In the genomic region with DNA sequence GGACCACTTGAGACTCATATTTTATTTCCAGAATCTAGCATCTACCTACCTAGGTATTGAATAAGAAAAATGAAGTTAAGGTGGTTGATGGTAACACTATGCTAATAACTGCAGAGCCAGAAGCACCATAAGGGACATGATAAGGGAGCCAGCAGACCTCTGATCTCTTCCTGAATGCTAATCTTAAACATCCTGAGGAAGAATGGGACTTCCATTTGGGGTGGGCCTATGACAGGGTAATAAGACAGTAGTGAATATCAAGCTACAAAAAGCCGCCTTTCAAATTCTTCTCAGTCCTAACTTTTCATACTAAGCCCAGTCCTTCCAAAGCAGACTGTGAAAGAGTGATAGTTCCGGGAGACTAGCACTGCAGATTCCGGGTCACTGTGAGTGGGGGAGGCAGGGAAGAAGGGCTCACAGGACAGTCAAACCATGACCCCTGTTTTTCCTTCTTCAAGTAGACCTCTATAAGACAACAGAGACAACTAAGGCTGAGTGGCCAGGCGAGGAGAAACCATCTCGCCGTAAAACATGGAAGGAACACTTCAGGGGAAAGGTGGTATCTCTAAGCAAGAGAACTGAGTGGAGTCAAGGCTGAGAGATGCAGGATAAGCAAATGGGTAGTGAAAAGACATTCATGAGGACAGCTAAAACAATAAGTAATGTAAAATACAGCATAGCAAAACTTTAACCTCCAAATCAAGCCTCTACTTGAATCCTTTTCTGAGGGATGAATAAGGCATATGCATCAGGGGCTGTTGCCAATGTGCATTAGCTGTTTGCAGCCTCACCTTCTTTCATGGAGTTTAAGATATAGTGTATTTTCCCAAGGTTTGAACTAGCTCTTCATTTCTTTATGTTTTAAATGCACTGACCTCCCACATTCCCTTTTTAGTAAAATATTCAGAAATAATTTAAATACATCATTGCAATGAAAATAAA, we compare ENCODE assay signal across 18 cellular contexts. TPM values are rescaled to one million over a fixed set of nuclear protein-coding genes. Genes with fewer than 3 reads are reported as not detected.
A peak's percentile ranks its signal among the peaks of the same experiment; 100 is the strongest.
DNase-seq lines count a peak whose midpoint lies in the region; ATAC-seq, FAIRE-seq and TF ChIP-seq lines count a peak whose summit lies in the region.
"Had no signal": no experiment of that assay in that cellular context is flagged by ENCODE, and none has a peak within 500 bp of the region (broad histone marks: within the 10 kb centered on the region; RNA-seq: fewer than 3 reads in every experiment).

No MANE protein-coding gene starts in this region.

- POLR2A ChIA-PET in IMR-90 (lab: Charles Lee; ENCODE audit: unreplicated experiment) (no interaction called here), K562 (lab: Yijun Ruan, JAX) (interaction anchor here (0.5 to 1.3 kb wide), 7 partner anchors 11 to 1354 kb away, joined by 3 to 8 read pairs (median 3); no protein-coding TSS in a partner anchor)

- peak overlapping the region; percentile 29 for H2BK120ac ChIP-seq in IMR-90 (ENCODE audit: low read depth, low read length)

- H3K79me1 ChIP-seq in IMR-90 (ENCODE audit: low read depth in 1 of 2, low read length in 2 of 2) = no peaks in the 10 kb centered on the region

- H3K79me2 ChIP-seq in K562 (ENCODE audit: control insufficient read depth, insufficient read depth, low read length) = no peaks in the 10 kb centered on the region

- ATAC-seq in CD4-positive, CD25-positive, alpha-beta regulatory T cell (ENCODE audit: low read depth in 2 of 2) = no peak
- ATAC-seq in IMR-90 (ENCODE audit: low read depth) (no peak), K562 (peak; percentile 82), left lung (peak; percentile 83), HG03571 (IDR thresholded peaks at IDR 0.05; ENCODE audit: unreplicated experiment) (no peak)

- TF ChIP-seq RAD21 in IMR-90 (IDR thresholded peaks at IDR 0.05; ENCODE audit: low read length) (no peak), K562 (CRISPR knock-in tag; conservative IDR thresholded peaks at IDR 0.05 in 1 of 2, IDR thresholded peaks at IDR 0.05 in 1 of 2) (no peak)

- no peak overlapping the region for H3K27ac ChIP-seq in CD4-positive, CD25-positive, alpha-beta regulatory T cell (ENCODE audit: insufficient read depth, low read length, poor library complexity, severe bottlenecking)
- H3K27ac ChIP-seq in IMR-90 (ENCODE audit: insufficient read depth, low read length) = no peak overlapping the region
- H3K27ac ChIP-seq in K562 (ENCODE audit: extremely low read depth, low read depth, low read length) = peak overlapping the region; percentile 79
- H3K27ac ChIP-seq in left lung = no peak overlapping the region
- H3K27ac ChIP-seq: 22Rv1; BLaER1 treated with 17β-estradiol and CSF1 and Interleukin-3, amounts not matched to agents 10 nM and 100 nM had no signal

- intact Hi-C loops in IMR-90 (cut with micrococcal nuclease) = no loop called here
- intact Hi-C loops in K562 (cut with micrococcal nuclease) = no loop called here
- intact Hi-C loops in left lung (cut with DNase I) = no loop called here

- no peaks in the 10 kb centered on the region for H3K36me3 Mint-ChIP-seq in CD4-positive, CD25-positive, alpha-beta regulatory T cell
- H3K36me3 Mint-ChIP-seq in chondrocyte (ENCODE audit: low read depth) = no peaks in the 10 kb centered on the region

- H2AK9ac ChIP-seq in IMR-90 (replicated peaks; ENCODE audit: low read depth, low read length, poor library complexity) = no peak overlapping the region

- H2AFZ ChIP-seq in IMR-90 (replicated peaks; ENCODE audit: low read length, poor library complexity) = no peak overlapping the region
- peak overlapping the region; percentile 95 for H2AFZ ChIP-seq in K562 (ENCODE audit: low read depth, low read length)

- H3K9ac ChIP-seq in IMR-90 (ENCODE audit: low read depth, low read length) (no peak overlapping the region), K562 (ENCODE audit: insufficient read depth in 1 of 2, low read depth in 2 of 2, low read length in 2 of 2) (peak overlapping the region; percentile 52 to 62; a peak in 3 of 4 replicates)
- H3K9ac ChIP-seq: BLaER1 treated with 17β-estradiol and CSF1 and Interleukin-3, amounts not matched to agents 10 nM and 100 nM had no signal

- H3K14ac ChIP-seq in IMR-90 (replicated peaks; ENCODE audit: low read depth, low read length) = no peak overlapping the region

- 0 out of 3 replicates have a peak overlapping the region, but pooled peaks have one; percentile 34 for H2BK15ac ChIP-seq in IMR-90 (ENCODE audit: low read depth, low read length)

- H3K56ac ChIP-seq in IMR-90 (ENCODE audit: extremely low read depth, insufficient read depth, low read length) = no peak overlapping the region

- peaks cover 0 to 4% (median 0%) of the 10 kb centered on the region in 7 donors for H3K9me3 Mint-ChIP-seq in CD4-positive, CD25-positive, alpha-beta regulatory T cell
- H3K9me3 Mint-ChIP-seq in chondrocyte (ENCODE audit: low read depth) = no peaks in the 10 kb centered on the region
- H3K9me3 Mint-ChIP-seq: CD4-positive, alpha-beta T cell had no signal

- peak overlapping the region; percentile 74; the same call in 1 of the 2 replicates for H2BK20ac ChIP-seq in IMR-90 (ENCODE audit: low read depth, low read length)

- H3K27ac Mint-ChIP-seq in CD4-positive, CD25-positive, alpha-beta regulatory T cell = no peak overlapping the region
- no peak overlapping the region for H3K27ac Mint-ChIP-seq in chondrocyte (ENCODE audit: unreplicated experiment)
- H3K27ac Mint-ChIP-seq: CD4-positive, alpha-beta T cell had no signal

- FAIRE-seq in K562 (lab: Jason Lieb, UNC) = peak; percentile 35
- FAIRE-seq: G401.6, GM19239 had no signal

- dilution Hi-C loops in IMR-90 (cut with HindIII; ENCODE audit: low sequenced_read_pairs, unreplicated experiment) = no loop called here

- H4K8ac ChIP-seq in IMR-90 (ENCODE audit: low read depth in 2 of 2, low read length in 2 of 2) = peak overlapping the region in 1 of 2 experiments; percentile 5; a peak in 1 of 4 replicates

- H4K20me1 ChIP-seq in IMR-90 (ENCODE audit: insufficient read depth, low read length) (no peaks in the 10 kb centered on the region), K562 (replicated peaks; ENCODE audit: control insufficient read depth, insufficient read depth, low read length) (no peaks in the 10 kb centered on the region)
- H4K20me1 ChIP-seq: BLaER1 treated with 17β-estradiol and CSF1 and Interleukin-3, amounts not matched to agents 10 nM and 100 nM had no signal

- H2AK5ac ChIP-seq in IMR-90 (ENCODE audit: low read depth, low read length) = 0 out of 2 replicates have a peak overlapping the region, but pooled peaks have one; percentile 28

- DNase-seq in CD4-positive, CD25-positive, alpha-beta regulatory T cell = no peak
- no peak for DNase-seq in IMR-90
- peak; percentile 36 to 69 (median 52) for DNase-seq in K562 (ENCODE audit: extremely low read depth in 1 of 4, low spot score in 3 of 4)
- no peak for DNase-seq in left lung
- DNase-seq in chondrocyte (ENCODE audit: low spot score) = no peak
- DNase-seq in 8988T = no peak
- DNase-seq in central memory CD4-positive, alpha-beta T cell = no peak
- DNase-seq: ACHN; Calu3; CD4-positive, alpha-beta T cell; DMS 273 treated with DMSO at 0.1 percent for 48 hours; H9 had no signal

- peak overlapping the region; percentile 7 for H2BK5ac ChIP-seq in IMR-90 (ENCODE audit: low read depth, low read length, poor library complexity, severe bottlenecking)

- H3K27me3 ChIP-seq in CD4-positive, CD25-positive, alpha-beta regulatory T cell (ENCODE audit: control insufficient read depth, insufficient read depth, low read length) = peaks cover 5% of the 10 kb centered on the region
- H3K27me3 ChIP-seq in IMR-90 (ENCODE audit: control insufficient read depth, insufficient read depth, low read length) (no peaks in the 10 kb centered on the region), K562 (ENCODE audit: control insufficient read depth in 2 of 2, insufficient read depth in 2 of 2, low read length in 2 of 2) (no peaks in the 10 kb centered on the region), left lung (no peaks in the 10 kb centered on the region)
- H3K27me3 ChIP-seq: BLaER1 treated with 17β-estradiol and CSF1 and Interleukin-3, amounts not matched to agents 10 nM and 100 nM had no signal

- BruUV-seq in IMR-90 (replicated peaks; lab: Mats Ljungman, UMichigan) = no TSS peak
- BruUV-seq in K562 (replicated peaks; lab: Mats Ljungman, UMichigan) = no TSS peak

- TF ChIP-seq POLR2A in IMR-90 (IDR thresholded peaks at IDR 0.05; ENCODE audit: low read depth, low read length) (no peak), K562 (conservative IDR thresholded peaks at IDR 0.05) (no peak)

- TF ChIP-seq CTCF in IMR-90 (conservative IDR thresholded peaks at IDR 0.05; ENCODE audit: low read depth, low read length) = no peak
- TF ChIP-seq CTCF in K562 (IDR thresholded peaks at IDR 0.05 in 2 of 3, conservative IDR thresholded peaks at IDR 0.05 in 1 of 3; ENCODE audit: insufficient read depth in 2 of 3, low read depth in 1 of 3, low read length in 3 of 3) = no peak
- TF ChIP-seq CTCF in left lung (IDR thresholded peaks at IDR 0.05) = no peak
- no peak for TF ChIP-seq CTCF in chondrocyte (IDR thresholded peaks at IDR 0.05)

- H4K91ac ChIP-seq in IMR-90 (ENCODE audit: insufficient read depth, low read depth, low read length) = no peak overlapping the region; the same call in 1 of the 2 replicates

- H3K18ac ChIP-seq in IMR-90 (ENCODE audit: low read depth, low read length) = peak overlapping the region; percentile 69; the same call in 1 of the 2 replicates

- 0 out of 2 replicates have a peak overlapping the region, but pooled peaks have one; percentile 15 for H3K4ac ChIP-seq in IMR-90 (ENCODE audit: low read depth, low read length)

- in situ Hi-C loops in IMR-90 (cut with MboI; ENCODE audit: low sequenced_read_pairs) (no loop called here), K562 (cut with MboI) (no loop called here)

- peaks cover 17% of the 10 kb centered on the region for H3K4me1 ChIP-seq in CD4-positive, CD25-positive, alpha-beta regulatory T cell (ENCODE audit: control insufficient read depth, insufficient read depth, low read length, poor library complexity, severe bottlenecking)
- H3K4me1 ChIP-seq in IMR-90 (ENCODE audit: control insufficient read depth, insufficient read depth, low read length) (no peaks in the 10 kb centered on the region), K562 (replicated peaks in 1 of 2; ENCODE audit: control insufficient read depth in 2 of 2, insufficient read depth in 2 of 2, low read length in 2 of 2) (peaks cover 9 to 17% of the 10 kb centered on the region in 2 experiments; a peak in 4 of 5 replicates), left lung (no peaks in the 10 kb centered on the region)
- H3K4me1 ChIP-seq: BLaER1 treated with 17β-estradiol and CSF1 and Interleukin-3, amounts not matched to agents 10 nM and 100 nM had no signal

- no peak overlapping the region for H3K4me3 Mint-ChIP-seq in CD4-positive, CD25-positive, alpha-beta regulatory T cell
- H3K4me3 Mint-ChIP-seq in chondrocyte (ENCODE audit: unreplicated experiment) = no peak overlapping the region
- H3K4me3 Mint-ChIP-seq: CD4-positive, alpha-beta T cell; H9 had no signal

- H3K36me3 ChIP-seq in CD4-positive, CD25-positive, alpha-beta regulatory T cell (ENCODE audit: control insufficient read depth, insufficient read depth, low read length) = peaks cover 14% of the 10 kb centered on the region
- H3K36me3 ChIP-seq in IMR-90 (ENCODE audit: control insufficient read depth, insufficient read depth, low read length) = no peaks in the 10 kb centered on the region
- no peaks in the 10 kb centered on the region for H3K36me3 ChIP-seq in K562 (ENCODE audit: control insufficient read depth, insufficient read depth, low read length)
- no peaks in the 10 kb centered on the region for H3K36me3 ChIP-seq in left lung
- H3K36me3 ChIP-seq: BLaER1 treated with 17β-estradiol and CSF1 and Interleukin-3, amounts not matched to agents 10 nM and 100 nM had no signal

- H3K4me2 ChIP-seq in IMR-90 (ENCODE audit: low read depth, low read length) (no peak overlapping the region), K562 (ENCODE audit: insufficient read depth, low read length) (peak overlapping the region; percentile 75)
- H3K4me2 ChIP-seq: BLaER1 treated with 17β-estradiol and CSF1 and Interleukin-3, amounts not matched to agents 10 nM and 100 nM had no signal

- peak overlapping the region; percentile 28; the same call in 1 of the 2 replicates for H4K5ac ChIP-seq in IMR-90 (ENCODE audit: low read depth, low read length)

- peaks cover 8 to 14% of the 10 kb centered on the region in 2 experiments for H3K9me3 ChIP-seq in CD4-positive, CD25-positive, alpha-beta regulatory T cell (ENCODE audit: control insufficient read depth in 2 of 2, low read length in 2 of 2)
- no peaks in the 10 kb centered on the region for H3K9me3 ChIP-seq in IMR-90 (ENCODE audit: control insufficient read depth, insufficient read depth, low read length)
- H3K9me3 ChIP-seq in K562 (replicated peaks; ENCODE audit: control insufficient read depth, insufficient read depth, low read depth, low read length) = no peaks in the 10 kb centered on the region
- H3K9me3 ChIP-seq in left lung = peaks cover 0 to 2% of the 10 kb centered on the region in 2 donors

- CTCF ChIA-PET in IMR-90 (lab: Yijun Ruan, JAX) (no interaction called here), K562 (lab: Yijun Ruan, JAX; ENCODE audit: low intra/inter-chr PET ratio) (no interaction called here)

- peak; percentile 47; the same call in 1 of the 2 replicates for TF ChIP-seq EP300 in K562 (IDR thresholded peaks at IDR 0.05; ENCODE audit: low read length)

- no CpG with 5 or more reads among the region's 6 CpGs for WGBS in IMR-90 (ENCODE audit: extremely low coverage in 2 of 2, insufficient read length in 1 of 2), 2 experiments
- 3% methylated on average over 6 of the region's 6 CpGs for WGBS in K562 (ENCODE audit: insufficient coverage, low coverage, missing lambda C conversion rate)

- H3K9me1 ChIP-seq in IMR-90 (ENCODE audit: insufficient read depth, low read length) = no peaks in the 10 kb centered on the region
- no peaks in the 10 kb centered on the region for H3K9me1 ChIP-seq in K562 (ENCODE audit: control insufficient read depth, insufficient read depth, low read length)

- H3K23ac ChIP-seq in IMR-90 (ENCODE audit: low read depth, low read length) = no peak overlapping the region

- no peaks in the 10 kb centered on the region for H3K27me3 Mint-ChIP-seq in CD4-positive, CD25-positive, alpha-beta regulatory T cell
- H3K27me3 Mint-ChIP-seq in chondrocyte (ENCODE audit: low read depth) = peaks cover 8% of the 10 kb centered on the region

- H3K4me1 Mint-ChIP-seq in CD4-positive, CD25-positive, alpha-beta regulatory T cell = no peaks in the 10 kb centered on the region
- H3K4me1 Mint-ChIP-seq in chondrocyte (ENCODE audit: low read depth) = no peaks in the 10 kb centered on the region
- H3K4me1 Mint-ChIP-seq: H9 had no signal

- H3K4me3 ChIP-seq in CD4-positive, CD25-positive, alpha-beta regulatory T cell (ENCODE audit: low read depth, low read length) = peak overlapping the region; percentile 49
- H3K4me3 ChIP-seq in IMR-90 (ENCODE audit: insufficient read depth, low read depth, low read length) (no peak overlapping the region), K562 (no peak overlapping the region), left lung (no peak overlapping the region)
- H3K4me3 ChIP-seq: BLaER1 treated with 17β-estradiol and CSF1 and Interleukin-3, amounts not matched to agents 10 nM and 100 nM had no signal

RNA-seq across cellular contexts. Expression of gene HBB, which starts 2.1 kb away (rescaled TPM):
- 2.7 TPM for total RNA-seq in CD4-positive, CD25-positive, alpha-beta regulatory T cell
- 1 to 10 TPM in 1 of 4 donors, under 1 TPM in 2, not detected in 1; 0.37 to 4.4 (median 0.47) TPM for polyA plus RNA-seq in CD4-positive, CD25-positive, alpha-beta regulatory T cell
- total RNA-seq in IMR-90 (2012; rRNA removed) = not detected in 2 replicates
- 0.24 TPM in 1 of 2 replicates, not detected in the other for polyA plus RNA-seq in IMR-90 (2012; rRNA removed)
- polyA plus RNA-seq in IMR-90 (2012; cell fraction: cytosol; rRNA removed) = 0.19 and 0.36 TPM in 2 replicates
- polyA plus RNA-seq in IMR-90 (2012; cell fraction: nucleus; rRNA removed; ENCODE audit: low replicate concordance) = not detected in 2 replicates
- total RNA-seq in K562 (2011; cell fraction: chromatin; rRNA removed; ENCODE audit: low replicate concordance) = 0.79 TPM in 1 of 2 replicates, not detected in the other
- total RNA-seq in K562 (2011; cell fraction: nucleolus; rRNA removed) = 0.79 TPM in 1 of 2 replicates, not detected in the other
- total RNA-seq in K562 (2011; cell fraction: nucleoplasm; rRNA removed) = not detected in 2 replicates
- total RNA-seq in K562 (2014; rRNA removed) = 0.33 TPM in 1 of 2 replicates, not detected in the other
- 0.33 and 0.45 TPM in 2 replicates for total RNA-seq in K562 (2014; rRNA removed; fragmentation: Illumina TruSeq; extraction: Trizol)
- total RNA-seq in K562 (2015; rRNA removed; fragmentation: Illumina TruSeq; extraction: Trizol) = not detected in 2 replicates
- 0.72 and 1.5 TPM in 2 replicates for total RNA-seq in K562 (2021)
- polyA plus RNA-seq in K562 (2011; rRNA removed) = 0.23 and 0.46 TPM in 2 replicates
- polyA plus RNA-seq in K562 (2011; cell fraction: cytosol; rRNA removed) = 0.92 TPM in 1 of 2 replicates, not detected in the other
- 0.72 TPM in 1 of 2 replicates, not detected in the other for polyA plus RNA-seq in K562 (2011; cell fraction: nucleus; rRNA removed)
- polyA plus RNA-seq in K562 (2012) = 0.23 and 0.37 TPM in 2 replicates
- 1.0 and 1.1 TPM in 2 replicates for polyA plus RNA-seq in K562 (2014; fragmentation: Illumina TruSeq; extraction: Trizol)
- polyA plus RNA-seq in K562 (2014; fragmentation: Nextera tagmentation; extraction: Ambion mirVana) = 1 to 10 TPM; 1.2 to 3.4 TPM
- 0.18 and 1.2 TPM in 2 replicates for polyA plus RNA-seq in K562 (2014; rRNA removed)
- polyA minus RNA-seq in K562 (2011; rRNA and poly(A)+ RNA removed) = not detected in 2 replicates
- not detected in 2 replicates for polyA minus RNA-seq in K562 (2011; cell fraction: cytosol; rRNA and poly(A)+ RNA removed)
- polyA minus RNA-seq in K562 (2011; cell fraction: nucleus; rRNA and poly(A)+ RNA removed) = not detected in 2 replicates
- 100 to 1,000 TPM; 247 to 273 TPM for total RNA-seq in left lung
- total RNA-seq in chondrocyte = not detected in 3 replicates
- total RNA-seq: Calu3, H9, HT-29 had no signal

RNA-seq across cellular contexts. Expression of gene HBD, which starts 9.5 kb away (rescaled TPM):
- total RNA-seq in CD4-positive, CD25-positive, alpha-beta regulatory T cell = not detected
- polyA plus RNA-seq in CD4-positive, CD25-positive, alpha-beta regulatory T cell = not detected
- total RNA-seq in IMR-90 (2012; rRNA removed) (3.1 and 6.3 TPM in 2 replicates), K562 (2014; rRNA removed) (19.9 and 20.9 TPM in 2 replicates), K562 (2014; rRNA removed; fragmentation: Illumina TruSeq; extraction: Trizol) (26.9 and 27.6 TPM in 2 replicates), K562 (2015; rRNA removed; fragmentation: Illumina TruSeq; extraction: Trizol) (11.8 and 13.4 TPM in 2 replicates), K562 (2021) (26.6 and 28.0 TPM in 2 replicates), left lung (under 1 TPM in 1 of 2 donors, not detected in 1; 0.82 TPM), chondrocyte (not detected in 3 replicates)
- polyA plus RNA-seq in IMR-90 (2012; rRNA removed) (10.7 and 12.0 TPM in 2 replicates), K562 (2011; rRNA removed) (26.0 and 46.3 TPM in 2 replicates), K562 (2014; fragmentation: Illumina TruSeq; extraction: Trizol) (36.0 and 44.6 TPM in 2 replicates), K562 (2014; fragmentation: Nextera tagmentation; extraction: Ambion mirVana) (100 to 1,000 TPM; 137 to 169 TPM), K562 (2014; rRNA removed) (29.5 and 48.5 TPM in 2 replicates)
- polyA plus RNA-seq in IMR-90 (2012; cell fraction: cytosol; rRNA removed) = 15.1 and 17.7 TPM in 2 replicates
- polyA plus RNA-seq in IMR-90 (2012; cell fraction: nucleus; rRNA removed; ENCODE audit: low replicate concordance) = 4.3 and 10.5 TPM in 2 replicates
- total RNA-seq in K562 (2011; cell fraction: chromatin; rRNA removed; ENCODE audit: low replicate concordance) = 4.7 and 5.3 TPM in 2 replicates
- 10.2 and 15.1 TPM in 2 replicates for total RNA-seq in K562 (2011; cell fraction: nucleolus; rRNA removed)
- 11.3 and 12.1 TPM in 2 replicates for total RNA-seq in K562 (2011; cell fraction: nucleoplasm; rRNA removed)
- 46.3 and 49.2 TPM in 2 replicates for polyA plus RNA-seq in K562 (2011; cell fraction: cytosol; rRNA removed)
- 14.5 and 15.3 TPM in 2 replicates for polyA plus RNA-seq in K562 (2011; cell fraction: nucleus; rRNA removed)
- 4.9 and 28.5 TPM in 2 replicates for polyA plus RNA-seq in K562 (2012)
- polyA minus RNA-seq in K562 (2011; rRNA and poly(A)+ RNA removed) = 10.7 and 23.6 TPM in 2 replicates
- 6.2 and 7.1 TPM in 2 replicates for polyA minus RNA-seq in K562 (2011; cell fraction: cytosol; rRNA and poly(A)+ RNA removed)
- polyA minus RNA-seq in K562 (2011; cell fraction: nucleus; rRNA and poly(A)+ RNA removed) = 2.8 and 4.8 TPM in 2 replicates
- total RNA-seq: Calu3; CD4-positive, alpha-beta T cell; H9; HT-29 had no signal

RNA-seq across cellular contexts. Expression of gene OR51V1, which starts 24.3 kb away (rescaled TPM):
- not detected for total RNA-seq in CD4-positive, CD25-positive, alpha-beta regulatory T cell
- polyA plus RNA-seq in CD4-positive, CD25-positive, alpha-beta regulatory T cell = not detected
- not detected in 2 replicates for total RNA-seq in IMR-90 (2012; rRNA removed)
- not detected in 2 replicates for polyA plus RNA-seq in IMR-90 (2012; rRNA removed)
- not detected in 2 replicates for polyA plus RNA-seq in IMR-90 (2012; cell fraction: cytosol; rRNA removed)
- polyA plus RNA-seq in IMR-90 (2012; cell fraction: nucleus; rRNA removed; ENCODE audit: low replicate concordance) = not detected in 2 replicates
- total RNA-seq in K562 (2011; cell fraction: chromatin; rRNA removed; ENCODE audit: low replicate concordance) = not detected in 2 replicates
- total RNA-seq in K562 (2011; cell fraction: nucleolus; rRNA removed) = not detected in 2 replicates
- total RNA-seq in K562 (2011; cell fraction: nucleoplasm; rRNA removed) = not detected in 2 replicates
- total RNA-seq in K562 (2014; rRNA removed) = not detected in 2 replicates
- total RNA-seq in K562 (2014; rRNA removed; fragmentation: Illumina TruSeq; extraction: Trizol) = not detected in 2 replicates
- total RNA-seq in K562 (2015; rRNA removed; fragmentation: Illumina TruSeq; extraction: Trizol) = not detected in 2 replicates
- total RNA-seq in K562 (2021) = not detected in 2 replicates
- polyA plus RNA-seq in K562 (2011; rRNA removed) = not detected in 2 replicates
- not detected in 2 replicates for polyA plus RNA-seq in K562 (2011; cell fraction: cytosol; rRNA removed)
- polyA plus RNA-seq in K562 (2011; cell fraction: nucleus; rRNA removed) = not detected in 2 replicates
- polyA plus RNA-seq in K562 (2012) = not detected in 2 replicates
- not detected in 2 replicates for polyA plus RNA-seq in K562 (2014; fragmentation: Illumina TruSeq; extraction: Trizol)
- polyA plus RNA-seq in K562 (2014; fragmentation: Nextera tagmentation; extraction: Ambion mirVana) = not detected
- not detected in 2 replicates for polyA plus RNA-seq in K562 (2014; rRNA removed)
- polyA minus RNA-seq in K562 (2011; rRNA and poly(A)+ RNA removed) = 0.21 TPM in 1 of 2 replicates, not detected in the other
- not detected in 2 replicates for polyA minus RNA-seq in K562 (2011; cell fraction: cytosol; rRNA and poly(A)+ RNA removed)
- polyA minus RNA-seq in K562 (2011; cell fraction: nucleus; rRNA and poly(A)+ RNA removed) = not detected in 2 replicates
- total RNA-seq in left lung = not detected
- total RNA-seq in chondrocyte = not detected in 3 replicates
- total RNA-seq: Calu3; CD4-positive, alpha-beta T cell; H9; HT-29 had no signal

RNA-seq across cellular contexts. Expression of gene HBG1, which starts 24.8 kb away (rescaled TPM):
- not detected for total RNA-seq in CD4-positive, CD25-positive, alpha-beta regulatory T cell
- not detected for polyA plus RNA-seq in CD4-positive, CD25-positive, alpha-beta regulatory T cell
- not detected in 2 replicates for total RNA-seq in IMR-90 (2012; rRNA removed)
- polyA plus RNA-seq in IMR-90 (2012; rRNA removed) = not detected in 2 replicates
- polyA plus RNA-seq in IMR-90 (2012; cell fraction: cytosol; rRNA removed) = not detected in 2 replicates
- polyA plus RNA-seq in IMR-90 (2012; cell fraction: nucleus; rRNA removed; ENCODE audit: low replicate concordance) = not detected in 2 replicates
- total RNA-seq in K562 (2011; cell fraction: chromatin; rRNA removed; ENCODE audit: low replicate concordance) = 324 and 332 TPM in 2 replicates
- 688 and 922 TPM in 2 replicates for total RNA-seq in K562 (2011; cell fraction: nucleolus; rRNA removed)
- total RNA-seq in K562 (2011; cell fraction: nucleoplasm; rRNA removed) = 700 and 723 TPM in 2 replicates
- total RNA-seq in K562 (2014; rRNA removed) = 3,349 and 3,828 TPM in 2 replicates
- 3,691 and 4,785 TPM in 2 replicates for total RNA-seq in K562 (2014; rRNA removed; fragmentation: Illumina TruSeq; extraction: Trizol)
- total RNA-seq in K562 (2015; rRNA removed; fragmentation: Illumina TruSeq; extraction: Trizol) = 1,066 and 1,105 TPM in 2 replicates
- 3,171 and 3,343 TPM in 2 replicates for total RNA-seq in K562 (2021)
- 10,167 and 10,862 TPM in 2 replicates for polyA plus RNA-seq in K562 (2011; rRNA removed)
- polyA plus RNA-seq in K562 (2011; cell fraction: cytosol; rRNA removed) = 6,522 and 7,647 TPM in 2 replicates
- 1,318 and 1,569 TPM in 2 replicates for polyA plus RNA-seq in K562 (2011; cell fraction: nucleus; rRNA removed)
- polyA plus RNA-seq in K562 (2012) = 627 and 1,941 TPM in 2 replicates
- 4,898 and 6,694 TPM in 2 replicates for polyA plus RNA-seq in K562 (2014; fragmentation: Illumina TruSeq; extraction: Trizol)
- over 10,000 TPM; 14,841 to 16,338 TPM for polyA plus RNA-seq in K562 (2014; fragmentation: Nextera tagmentation; extraction: Ambion mirVana)
- 5,149 and 5,228 TPM in 2 replicates for polyA plus RNA-seq in K562 (2014; rRNA removed)
- polyA minus RNA-seq in K562 (2011; rRNA and poly(A)+ RNA removed) = 1,181 and 1,290 TPM in 2 replicates
- 612 and 821 TPM in 2 replicates for polyA minus RNA-seq in K562 (2011; cell fraction: cytosol; rRNA and poly(A)+ RNA removed)
- polyA minus RNA-seq in K562 (2011; cell fraction: nucleus; rRNA and poly(A)+ RNA removed) = 282 and 470 TPM in 2 replicates
- total RNA-seq in left lung = not detected
- not detected in 3 replicates for total RNA-seq in chondrocyte
- total RNA-seq: Calu3; CD4-positive, alpha-beta T cell; H9; HT-29 had no signal

RNA-seq across cellular contexts. Expression of gene HBG2, which starts 29.8 kb away (rescaled TPM):
- not detected for total RNA-seq in CD4-positive, CD25-positive, alpha-beta regulatory T cell
- not detected for polyA plus RNA-seq in CD4-positive, CD25-positive, alpha-beta regulatory T cell
- total RNA-seq in IMR-90 (2012; rRNA removed) (0.54 TPM in 1 of 2 replicates, not detected in the other), K562 (2014; rRNA removed) (4,133 and 5,659 TPM in 2 replicates), K562 (2014; rRNA removed; fragmentation: Illumina TruSeq; extraction: Trizol) (14,495 and 14,520 TPM in 2 replicates), K562 (2015; rRNA removed; fragmentation: Illumina TruSeq; extraction: Trizol) (1,503 and 1,626 TPM in 2 replicates), K562 (2021) (9,242 and 9,746 TPM in 2 replicates), left lung (not detected), chondrocyte (not detected in 3 replicates)
- polyA plus RNA-seq in IMR-90 (2012; rRNA removed) (1.7 TPM in 1 of 2 replicates, not detected in the other), K562 (2011; rRNA removed) (14,543 and 18,939 TPM in 2 replicates), K562 (2014; fragmentation: Illumina TruSeq; extraction: Trizol) (5,264 and 6,648 TPM in 2 replicates), K562 (2014; fragmentation: Nextera tagmentation; extraction: Ambion mirVana) (over 10,000 TPM; 53,065 to 58,619 TPM), K562 (2014; rRNA removed) (10,515 and 11,063 TPM in 2 replicates)
- 0.55 and 1.3 TPM in 2 replicates for polyA plus RNA-seq in IMR-90 (2012; cell fraction: cytosol; rRNA removed)
- polyA plus RNA-seq in IMR-90 (2012; cell fraction: nucleus; rRNA removed; ENCODE audit: low replicate concordance) = not detected in 2 replicates
- total RNA-seq in K562 (2011; cell fraction: chromatin; rRNA removed; ENCODE audit: low replicate concordance) = 272 and 470 TPM in 2 replicates
- 1,129 and 1,276 TPM in 2 replicates for total RNA-seq in K562 (2011; cell fraction: nucleolus; rRNA removed)
- 972 and 1,024 TPM in 2 replicates for total RNA-seq in K562 (2011; cell fraction: nucleoplasm; rRNA removed)
- 11,967 and 13,477 TPM in 2 replicates for polyA plus RNA-seq in K562 (2011; cell fraction: cytosol; rRNA removed)
- 3,033 and 3,867 TPM in 2 replicates for polyA plus RNA-seq in K562 (2011; cell fraction: nucleus; rRNA removed)
- polyA plus RNA-seq in K562 (2012) = 2,383 and 7,190 TPM in 2 replicates
- 2,172 and 2,198 TPM in 2 replicates for polyA minus RNA-seq in K562 (2011; rRNA and poly(A)+ RNA removed)
- 396 and 509 TPM in 2 replicates for polyA minus RNA-seq in K562 (2011; cell fraction: cytosol; rRNA and poly(A)+ RNA removed)
- polyA minus RNA-seq in K562 (2011; cell fraction: nucleus; rRNA and poly(A)+ RNA removed) = 161 and 330 TPM in 2 replicates
- total RNA-seq: Calu3; CD4-positive, alpha-beta T cell; H9; HT-29 had no signal

Comparison
In these comparisons a context has a peak if more than half of its experiments do, and no peak if none do; other contexts are left out.
1. ATAC-seq: peak in K562 (single experiment) and left lung (single experiment); none in CD4-positive, CD25-positive, alpha-beta regulatory T cell (0 of 2), IMR-90 (single experiment) and HG03571 (single experiment).
2. DNase-seq: peak in K562 (4 of 4); none in CD4-positive, CD25-positive, alpha-beta regulatory T cell (0 of 3), IMR-90 (single experiment), left lung (0 of 2), chondrocyte (single experiment), 8988T (single experiment) and central memory CD4-positive, alpha-beta T cell (single experiment).